In genomic region chr1:14136152-14136763, GRCh38 we compare ENCODE assay signal across 1 cellular context.
TF ChIP-seq lines count a peak whose summit lies in the region.

No MANE protein-coding gene starts in this region.

TF ChIP-seq in H1, 55 proteins besides CTCF, POLR2A, EP300 and RAD21 (continued from another document):
- TF ChIP-seq TEAD4 (IDR thresholded peaks at IDR 0.05; ENCODE audit: low read depth, low read length) = peak; percentile 76
- TF ChIP-seq TCF12 (IDR thresholded peaks at IDR 0.05; ENCODE audit: low read depth, low read length) = peak; percentile 85; the same call in 1 of the 2 replicates
